ENCODE assay signal across 8 cellular contexts in genomic region chr14:85532981-85533820, GRCh38. TPM values are rescaled to one million over a fixed set of nuclear protein-coding genes. Genes with fewer than 3 reads are reported as not detected.
DNase-seq lines count a peak whose midpoint lies in the region; ATAC-seq and TF ChIP-seq lines count a peak whose summit lies in the region.

No MANE protein-coding gene starts in this region.

- H3K4me3 Mint-ChIP-seq in stimulated activated memory B cell treated with anti-CD40 and anti-IgM and Interleukin-4, amounts not matched to agents 10 μg/mL and 1 μg/mL and 100 μg/mL, for 72 hours: no peak overlapping the region

- DNase-seq in AG08395 (ENCODE audit: low spot score): peak; percentile 72
- no peak for DNase-seq in LNCaP clone FGC (ENCODE audit: low read depth)
- DNase-seq in astrocyte of the hippocampus (ENCODE audit: low read depth, low spot score): peak; percentile 88
- peak; percentile 87 for DNase-seq in iPS DF 19.7 (ENCODE audit: low read depth, low spot score)
- peak; percentile 68 for DNase-seq in pulmonary artery endothelial cell (ENCODE audit: low read depth, low spot score)
- no peak for DNase-seq in SW480 (ENCODE audit: low spot score)
- DNase-seq in activated gamma-delta T cell (lab: John Stamatoyannopoulos, UW): no peak

- TF ChIP-seq CTCF in LNCaP clone FGC (IDR thresholded peaks at IDR 0.05; ENCODE audit: control insufficient read depth, extremely low read depth, insufficient read depth): no peak

- H3K27ac Mint-ChIP-seq in stimulated activated memory B cell treated with anti-CD40 and anti-IgM and Interleukin-4, amounts not matched to agents 10 μg/mL and 1 μg/mL and 100 μg/mL, for 72 hours: no peak overlapping the region

- no peaks in the 10 kb centered on the region for H3K4me1 Mint-ChIP-seq in stimulated activated memory B cell treated with anti-CD40 and anti-IgM and Interleukin-4, amounts not matched to agents 10 μg/mL and 1 μg/mL and 100 μg/mL, for 72 hours

- H3K36me3 Mint-ChIP-seq in stimulated activated memory B cell treated with anti-CD40 and anti-IgM and Interleukin-4, amounts not matched to agents 10 μg/mL and 1 μg/mL and 100 μg/mL, for 72 hours: no peaks in the 10 kb centered on the region

- H3K4me3 ChIP-seq in LNCaP clone FGC (ENCODE audit: low read depth, low read length): peak overlapping the region; percentile 41

- H3K9me3 Mint-ChIP-seq in stimulated activated memory B cell treated with anti-CD40 and anti-IgM and Interleukin-4, amounts not matched to agents 10 μg/mL and 1 μg/mL and 100 μg/mL, for 72 hours: peaks cover 7% of the 10 kb centered on the region

- peaks cover 56% of the 10 kb centered on the region for H3K27me3 Mint-ChIP-seq in stimulated activated memory B cell treated with anti-CD40 and anti-IgM and Interleukin-4, amounts not matched to agents 10 μg/mL and 1 μg/mL and 100 μg/mL, for 72 hours

- no peak for ATAC-seq in stimulated activated memory B cell treated with anti-CD40 and anti-IgM and Interleukin-4, amounts not matched to agents 10 μg/mL and 1 μg/mL and 100 μg/mL, for 72 hours

RNA-seq across cellular contexts. Expression of gene FLRT2, which starts 3.3 kb away (rescaled TPM):
- 20.8 and 55.9 TPM in 2 replicates for total RNA-seq in pulmonary artery endothelial cell

Comparison
In these comparisons a context has a peak if more than half of its experiments do, and no peak if none do; other contexts are left out.
1. DNase-seq: peak in AG08395 (single experiment), astrocyte of the hippocampus (single experiment), iPS DF 19.7 (single experiment) and pulmonary artery endothelial cell (single experiment); none in LNCaP clone FGC (single experiment), SW480 (single experiment) and activated gamma-delta T cell (single experiment).